ENCODE assay signal across 1 cellular context in genomic region chr1:25223471-25223870, GRCh38.
TF ChIP-seq lines count a peak whose summit lies in the region.

No MANE protein-coding gene starts in this region.

TF ChIP-seq in endothelial cell of umbilical vein, 7 proteins besides CTCF, POLR2A, EP300 and RAD21:
- no peak for TF ChIP-seq MYC (IDR thresholded peaks at IDR 0.05; ENCODE audit: low read depth, low read length)
- no peak for TF ChIP-seq MAX (IDR thresholded peaks at IDR 0.05; ENCODE audit: insufficient read depth, insufficient read length)
- TF ChIP-seq GATA2 (IDR thresholded peaks at IDR 0.05; ENCODE audit: insufficient read depth, insufficient read length, low read depth, low read length) = no peak
- peak; percentile 38 for TF ChIP-seq FOS (IDR thresholded peaks at IDR 0.05; ENCODE audit: borderline replicate concordance, insufficient read depth, low read length)
- no peak for TF ChIP-seq EZH2 (IDR thresholded peaks at IDR 0.05; ENCODE audit: borderline replicate concordance, low read depth, low read length, severe bottlenecking)
- peak; percentile 26 for TF ChIP-seq JUN (IDR thresholded peaks at IDR 0.05; ENCODE audit: borderline replicate concordance, insufficient read depth, insufficient read length, low read depth)
